25 cellular contexts compared by ENCODE assay signal in the genomic region with DNA sequence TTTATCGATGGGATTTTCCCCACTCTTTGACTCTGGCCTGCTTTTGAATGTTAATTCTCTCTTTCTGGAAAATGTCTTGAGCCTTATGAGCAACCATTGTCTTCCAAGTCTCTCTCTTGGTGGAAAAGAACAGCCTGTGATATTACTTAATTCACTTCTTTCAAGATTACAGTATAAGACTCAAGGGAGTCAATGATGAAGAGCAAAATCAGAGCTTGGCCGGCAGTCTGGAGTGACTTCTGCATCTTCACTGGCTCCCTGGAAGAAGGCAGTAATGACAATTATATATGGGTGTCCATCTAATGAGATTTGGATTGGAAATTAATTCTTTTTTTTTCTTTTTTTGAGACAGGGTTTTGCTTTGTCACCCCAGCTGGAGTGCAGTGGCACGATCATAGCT.
"Had no signal": no experiment of that assay in that cellular context is flagged by ENCODE, and none has a peak within 500 bp of the region (broad histone marks: within the 10 kb centered on the region; RNA-seq: fewer than 3 reads in every experiment).

No MANE protein-coding gene starts in this region.

- H3K4me3 ChIP-seq: ascending aorta, SJSA1 had no signal

- H3K36me3 Mint-ChIP-seq: activated naive CD4-positive, alpha-beta T cell treated with anti-CD3 and anti-CD28 coated beads, Interleukin-2, amount 50 U/mL, for 24 hours had no signal

- H3K4me1 ChIP-seq: ascending aorta had no signal

- H3K9me3 Mint-ChIP-seq: activated naive CD4-positive, alpha-beta T cell treated with anti-CD3 and anti-CD28 coated beads, Interleukin-2, amount 50 U/mL, for 24 hours; T-helper 1 cell treated with Interleukin-12 subunit alpha and Interleukin-12 subunit beta and Interleukin-4 antibody, amounts not matched to agents 30 μg/mL and 1 μg/mL, for 36 hours had no signal

- H3K27ac ChIP-seq: ascending aorta, SJSA1 had no signal

- H3K27me3 ChIP-seq: ascending aorta, SJSA1 had no signal

- DNase-seq: activated CD4-positive, alpha-beta T cell treated with anti-CD3 and anti-CD28 coated beads for 48 hours; activated CD4-positive, alpha-beta T cell treated with anti-CD3 and anti-CD28 coated beads, Interleukin-2, amount 50 U/mL, for 4 hours; activated CD4-positive, CD25-positive, alpha-beta regulatory T cell treated with anti-CD3 and anti-CD28 coated beads, Interleukin-2, amount 50 U/mL, for 72 hours; activated CD8-positive, alpha-beta memory T cell treated with anti-CD3 and anti-CD28 coated beads, Interleukin-2, amount 50 U/mL, for 48 hours; activated CD8-positive, alpha-beta T cell treated with anti-CD3 and anti-CD28 coated beads, Interleukin-2, amount 10 ng/mL, durations not matched to agents 7 days and 5 days; activated effector memory CD4-positive, alpha-beta T cell treated with Interleukin-2 at 50 U/mL for 16 hours; activated naive CD4-positive, alpha-beta T cell; activated T-cell treated with anti-CD3 and anti-CD28 coated beads, Interleukin-2, amount 50 U/mL, for 1 hour; KG1; NCI-H1048; NCI-H146; NCI-H187 treated with DMSO at 0.1 percent for 48 hours; NCI-H2081 treated with DMSO at 0.1 percent for 48 hours; NCI-H2227 treated with DMSO at 0.1 percent for 48 hours; OCI-M1; RPMI8226; SHP77; T-helper 9 cell had no signal

- ATAC-seq: activated CD8-positive, alpha-beta T cell treated with anti-CD3 and anti-CD28 coated beads, Interleukin-2, amount 10 ng/mL, durations not matched to agents 7 days and 5 days; Panc1 had no signal

- H3K36me3 ChIP-seq: ascending aorta, SJSA1 had no signal

- H3K4me3 Mint-ChIP-seq: activated CD8-positive, alpha-beta T cell treated with anti-CD3 and anti-CD28 coated beads, Interleukin-2, amount 10 ng/mL, durations not matched to agents 7 days and 5 days; activated naive CD4-positive, alpha-beta T cell treated with anti-CD3 and anti-CD28 coated beads, Interleukin-2, amount 50 U/mL, for 24 hours; brain; T-helper 1 cell treated with Interleukin-12 subunit alpha and Interleukin-12 subunit beta and Interleukin-4 antibody, amounts not matched to agents 30 μg/mL and 1 μg/mL, for 36 hours; WTC11 had no signal

- H3K4me1 Mint-ChIP-seq: activated naive CD4-positive, alpha-beta T cell treated with anti-CD3 and anti-CD28 coated beads, Interleukin-2, amount 50 U/mL, for 24 hours had no signal

- H3K9me3 ChIP-seq: ascending aorta, SJSA1 had no signal

- H3K27ac Mint-ChIP-seq: activated CD8-positive, alpha-beta T cell treated with anti-CD3 and anti-CD28 coated beads, Interleukin-2, amount 10 ng/mL, durations not matched to agents 7 days and 5 days; activated naive CD4-positive, alpha-beta T cell treated with anti-CD3 and anti-CD28 coated beads, Interleukin-2, amount 50 U/mL, for 24 hours; brain; T-helper 1 cell treated with Interleukin-12 subunit alpha and Interleukin-12 subunit beta and Interleukin-4 antibody, amounts not matched to agents 30 μg/mL and 1 μg/mL, for 36 hours; WTC11 had no signal

- H3K27me3 Mint-ChIP-seq: brain had no signal
